Comparison of ENCODE assay signal across 22 cellular contexts in the genomic region with DNA sequence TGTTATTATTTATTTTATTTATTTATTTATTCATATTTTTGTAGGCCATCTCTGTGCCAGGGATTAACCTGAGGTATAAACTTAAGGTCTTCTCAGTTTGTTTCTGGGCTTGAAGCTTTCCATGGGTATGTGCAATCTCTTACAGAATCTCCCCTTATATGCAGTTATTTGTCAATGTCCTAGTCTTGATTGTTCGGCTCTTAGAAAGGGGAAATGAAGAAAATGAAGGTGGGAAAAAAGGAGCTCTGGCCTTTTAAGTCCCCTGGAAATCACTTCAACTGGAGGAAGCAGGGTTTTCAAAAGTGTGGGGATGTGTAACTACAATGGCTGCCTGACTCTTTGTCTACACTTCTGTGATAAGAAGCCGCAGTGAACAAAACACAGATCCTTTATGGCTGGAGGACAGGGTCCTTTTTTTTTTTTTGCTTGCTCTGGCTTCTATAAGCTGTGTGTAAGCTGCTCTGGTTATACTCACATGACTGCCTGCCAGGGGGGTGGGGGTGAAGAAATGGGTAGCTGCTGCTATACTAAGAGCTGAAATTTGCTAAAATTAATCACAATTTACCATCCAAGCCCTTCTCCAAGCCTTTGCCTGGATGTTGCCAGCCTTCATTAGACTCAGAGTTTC. TPM values are rescaled to one million over a fixed set of nuclear protein-coding genes. Genes with fewer than 3 reads are reported as not detected.
DNase-seq lines count a peak whose midpoint lies in the region; ATAC-seq, FAIRE-seq and TF ChIP-seq lines count a peak whose summit lies in the region.
"Had no signal": no experiment of that assay in that cellular context is flagged by ENCODE, and none has a peak within 500 bp of the region (broad histone marks: within the 10 kb centered on the region; RNA-seq: fewer than 3 reads in every experiment).

No MANE protein-coding gene starts in this region.

- H3K9ac ChIP-seq in endothelial cell of umbilical vein (replicated peaks; ENCODE audit: extremely low read depth, insufficient read depth, low read length) (no peak overlapping the region), trophoblast cell (ENCODE audit: low read length) (no peak overlapping the region)

- H2AFZ ChIP-seq in endothelial cell of umbilical vein (ENCODE audit: low read depth, low read length) (peak overlapping the region; percentile 20), trophoblast cell (ENCODE audit: insufficient read depth, low read length, poor library complexity) (no peak overlapping the region)

- no peak overlapping the region for H3K18ac ChIP-seq in trophoblast cell (ENCODE audit: low read length)

- ATAC-seq in CD4-positive, alpha-beta T cell (ENCODE audit: poor library complexity), result no peak
- ATAC-seq: stimulated activated naive CD8-positive, alpha-beta T cell treated with anti-CD3 and anti-CD28 coated beads, Interleukin-15, amount 100 ng/mL, for 72 hours had no signal

- no peak overlapping the region for H3K27ac Mint-ChIP-seq in CD4-positive, alpha-beta T cell
- no peak overlapping the region for H3K27ac Mint-ChIP-seq in activated T-helper 2 cell treated with anti-CD3 and anti-CD28 coated beads, Interferon-gamma antibody, Interleukin-2, Interleukin-4, amounts not matched to agents 10 μg/mL and 5 μg/mL and 100 μg/mL, durations not matched to agents 14 hours and 24 hours and 36 hours
- H3K27ac Mint-ChIP-seq: activated CD4-positive, alpha-beta T cell treated with anti-CD3 and anti-CD28 coated beads, Interleukin-2, amount 10 ng/mL, durations not matched to agents 7 days and 5 days; H9; stimulated activated naive CD8-positive, alpha-beta T cell treated with anti-CD3 and anti-CD28 coated beads, Interleukin-15, amount 100 ng/mL, for 72 hours had no signal

- H2BK5ac ChIP-seq in trophoblast cell (ENCODE audit: low read depth, low read length, poor library complexity), result no peak overlapping the region

- WGBS in trophoblast cell (ENCODE audit: extremely low coverage, insufficient coverage, insufficient read length), result no CpG with 5 or more reads among the region's 2 CpGs

- H4K8ac ChIP-seq in trophoblast cell (ENCODE audit: low read depth, low read length), result no peak overlapping the region

- TF ChIP-seq POLR2A in endothelial cell of umbilical vein (IDR thresholded peaks at IDR 0.05; ENCODE audit: low read depth, low read length), result no peak

- no peaks in the 10 kb centered on the region for H3K9me1 ChIP-seq in endothelial cell of umbilical vein (replicated peaks; ENCODE audit: control insufficient read depth, extremely low read depth, insufficient read depth, low read length)

- peaks cover 13% of the 10 kb centered on the region for H3K9me3 Mint-ChIP-seq in CD4-positive, alpha-beta T cell
- peaks cover 25% of the 10 kb centered on the region for H3K9me3 Mint-ChIP-seq in activated T-helper 2 cell treated with anti-CD3 and anti-CD28 coated beads, Interferon-gamma antibody, Interleukin-2, Interleukin-4, amounts not matched to agents 10 μg/mL and 5 μg/mL and 100 μg/mL, durations not matched to agents 14 hours and 24 hours and 36 hours

- H4K91ac ChIP-seq in trophoblast cell (ENCODE audit: low read depth, low read length), result no peak overlapping the region

- no peak overlapping the region for H3K4me3 Mint-ChIP-seq in CD4-positive, alpha-beta T cell
- H3K4me3 Mint-ChIP-seq in activated T-helper 2 cell treated with anti-CD3 and anti-CD28 coated beads, Interferon-gamma antibody, Interleukin-2, Interleukin-4, amounts not matched to agents 10 μg/mL and 5 μg/mL and 100 μg/mL, durations not matched to agents 14 hours and 24 hours and 36 hours (ENCODE audit: low read depth), result no peak overlapping the region
- H3K4me3 Mint-ChIP-seq: activated CD4-positive, alpha-beta T cell treated with anti-CD3 and anti-CD28 coated beads, Interleukin-2, amount 10 ng/mL, durations not matched to agents 7 days and 5 days; central memory CD8-positive, alpha-beta T cell; H9; stimulated activated naive CD8-positive, alpha-beta T cell treated with anti-CD3 and anti-CD28 coated beads, Interleukin-15, amount 100 ng/mL, for 72 hours had no signal

- intact Hi-C loops in endothelial cell of umbilical vein (cut with micrococcal nuclease), result no loop called here
- intact Hi-C loops in CD4-positive, alpha-beta T cell (cut with DNase I, micrococcal nuclease), result no loop called here
- intact Hi-C loops in activated T-helper 2 cell treated with anti-CD3 and anti-CD28 coated beads, Interferon-gamma antibody, Interleukin-2, Interleukin-4, amounts not matched to agents 10 μg/mL and 5 μg/mL and 100 μg/mL, durations not matched to agents 14 hours and 24 hours and 36 hours (cut with micrococcal nuclease), result no loop called here

- no peak overlapping the region for H4K12ac ChIP-seq in trophoblast cell (ENCODE audit: low read depth, low read length)

- H3K36me3 ChIP-seq in endothelial cell of umbilical vein (ENCODE audit: control insufficient read depth in 2 of 2, extremely low read depth in 1 of 2, insufficient read depth in 2 of 2, low read length in 2 of 2), result no peaks in the 10 kb centered on the region
- no peaks in the 10 kb centered on the region for H3K36me3 ChIP-seq in trophoblast cell (ENCODE audit: control insufficient read depth in 1 of 2, insufficient read depth in 2 of 2, low read length in 2 of 2)

- H3K4me1 Mint-ChIP-seq in CD4-positive, alpha-beta T cell (ENCODE audit: low read depth), result no peaks in the 10 kb centered on the region
- H3K4me1 Mint-ChIP-seq in activated T-helper 2 cell treated with anti-CD3 and anti-CD28 coated beads, Interferon-gamma antibody, Interleukin-2, Interleukin-4, amounts not matched to agents 10 μg/mL and 5 μg/mL and 100 μg/mL, durations not matched to agents 14 hours and 24 hours and 36 hours (ENCODE audit: low read depth), result peaks cover 3% of the 10 kb centered on the region
- H3K4me1 Mint-ChIP-seq: central memory CD8-positive, alpha-beta T cell; H9; stimulated activated naive CD8-positive, alpha-beta T cell treated with anti-CD3 and anti-CD28 coated beads, Interleukin-15, amount 100 ng/mL, for 72 hours had no signal

- no peaks in the 10 kb centered on the region for H3K27me3 Mint-ChIP-seq in CD4-positive, alpha-beta T cell
- no peaks in the 10 kb centered on the region for H3K27me3 Mint-ChIP-seq in activated T-helper 2 cell treated with anti-CD3 and anti-CD28 coated beads, Interferon-gamma antibody, Interleukin-2, Interleukin-4, amounts not matched to agents 10 μg/mL and 5 μg/mL and 100 μg/mL, durations not matched to agents 14 hours and 24 hours and 36 hours (ENCODE audit: low read depth)
- H3K27me3 Mint-ChIP-seq: activated CD4-positive, alpha-beta T cell treated with anti-CD3 and anti-CD28 coated beads, Interleukin-2, amount 10 ng/mL, durations not matched to agents 7 days and 5 days; central memory CD8-positive, alpha-beta T cell; stimulated activated naive CD8-positive, alpha-beta T cell treated with anti-CD3 and anti-CD28 coated beads, Interleukin-15, amount 100 ng/mL, for 72 hours had no signal

- no peaks in the 10 kb centered on the region for H4K20me1 ChIP-seq in endothelial cell of umbilical vein (replicated peaks; ENCODE audit: control insufficient read depth, extremely low read depth, insufficient read depth, low read length)

- H3K27ac ChIP-seq in endothelial cell of umbilical vein (ENCODE audit: insufficient read depth, low read depth, low read length) (no peak overlapping the region), trophoblast cell (ENCODE audit: low read depth, low read length) (peak overlapping the region; percentile 11)
- H3K27ac ChIP-seq in CD4-positive, alpha-beta T cell (ENCODE audit: low read depth, low read length), result no peak overlapping the region
- H3K27ac ChIP-seq: left ventricle myocardium inferior had no signal

- no peak overlapping the region for H3K4ac ChIP-seq in trophoblast cell (ENCODE audit: low read depth, low read length)

- H3K4me3 ChIP-seq in endothelial cell of umbilical vein (replicated peaks in 1 of 3; ENCODE audit: insufficient read depth in 1 of 3, low read depth in 1 of 3, low read length in 3 of 3), result no peak overlapping the region
- no peak overlapping the region for H3K4me3 ChIP-seq in trophoblast cell (ENCODE audit: low read depth, low read length)
- H3K4me3 ChIP-seq: left ventricle myocardium inferior had no signal

- no TSS peak for BruUV-seq in endothelial cell of umbilical vein (replicated peaks; lab: Mats Ljungman, UMichigan)

- CTCF ChIA-PET in endothelial cell of umbilical vein (lab: Charles Lee), result interaction anchor here (1.3 to 1.6 kb wide), 2 partner anchors 9 to 24 kb away, joined by 4 read pairs; no protein-coding TSS in a partner anchor
- CTCF ChIA-PET in CD4-positive, alpha-beta T cell (lab: Charles Lee), result no interaction called here

- H3K4me2 ChIP-seq in endothelial cell of umbilical vein (ENCODE audit: insufficient read depth, low read length) (no peak overlapping the region), trophoblast cell (ENCODE audit: low read length) (no peak overlapping the region)

- H3K4me1 ChIP-seq in endothelial cell of umbilical vein (ENCODE audit: control insufficient read depth, extremely low read depth, insufficient read depth, low read length), result no peaks in the 10 kb centered on the region
- peaks cover 0 to 3% of the 10 kb centered on the region in 2 experiments for H3K4me1 ChIP-seq in trophoblast cell (ENCODE audit: control insufficient read depth in 1 of 2, insufficient read depth in 2 of 2, low read length in 2 of 2)
- H3K4me1 ChIP-seq: left ventricle myocardium inferior had no signal

- TF ChIP-seq CTCF in endothelial cell of umbilical vein (IDR thresholded peaks at IDR 0.05; ENCODE audit: extremely low read depth in 1 of 2, insufficient read depth in 1 of 2, low read depth in 1 of 2, low read length in 2 of 2), result no peak
- no peak for TF ChIP-seq CTCF in CD4-positive, alpha-beta T cell (IDR thresholded peaks at IDR 0.05)

- H2AK5ac ChIP-seq in trophoblast cell (ENCODE audit: low read length), result no peak overlapping the region

- DNase-seq in GF-D8 (lab: John Stamatoyannopoulos, UW) (peak; percentile 25), OCI-M1 (lab: John Stamatoyannopoulos, UW) (peak; percentile 10), endothelial cell of umbilical vein (ENCODE audit: low read depth, low spot score) (no peak), trophoblast cell (no peak), AG08396 (ENCODE audit: low spot score) (no peak)
- no peak for DNase-seq in CD4-positive, alpha-beta T cell
- DNase-seq in activated CD8-positive, alpha-beta memory T cell treated with anti-CD3 and anti-CD28 coated beads, Interleukin-2, amount 50 U/mL, for 4 hours, result no peak
- no peak for DNase-seq in activated T-helper 2 cell treated with anti-CD3 and anti-CD28 coated beads, Interferon-gamma antibody, Interleukin-2, Interleukin-4, amounts not matched to agents 10 μg/mL and 5 μg/mL and 100 μg/mL, durations not matched to agents 14 hours and 24 hours and 36 hours (ENCODE audit: low spot score)
- DNase-seq: activated CD4-positive, alpha-beta T cell treated with anti-CD3 and anti-CD28 coated beads, Interleukin-2, amount 10 ng/mL, durations not matched to agents 7 days and 5 days; activated T-cell treated with anti-CD3 and anti-CD28 coated beads for 4 hours; Calu3; H9; left ventricle myocardium inferior; NCI-H187; posterior cingulate gyrus; stimulated activated CD4-positive, alpha-beta T cell treated with anti-CD3 and anti-CD28 coated beads, Interleukin-12 subunit alpha, Interleukin-12 subunit beta, amount 100 ng/mL, for 4 hours; stimulated activated naive CD8-positive, alpha-beta T cell treated with anti-CD3 and anti-CD28 coated beads, Interleukin-15, amount 100 ng/mL, for 72 hours had no signal

- H3K23ac ChIP-seq in trophoblast cell (ENCODE audit: low read length), result no peak overlapping the region

- no peak overlapping the region for H2BK120ac ChIP-seq in trophoblast cell (ENCODE audit: insufficient read depth, low read length, poor library complexity)

- H3K79me2 ChIP-seq in endothelial cell of umbilical vein (ENCODE audit: control insufficient read depth, insufficient read depth, low read length) (no peaks in the 10 kb centered on the region), trophoblast cell (ENCODE audit: control insufficient read depth, insufficient read depth, low read length, poor library complexity) (no peaks in the 10 kb centered on the region)

- no peak overlapping the region for H3K14ac ChIP-seq in trophoblast cell (ENCODE audit: low read length)

- H2BK12ac ChIP-seq in trophoblast cell (ENCODE audit: low read length), result no peak overlapping the region

- no peaks in the 10 kb centered on the region for H3K79me1 ChIP-seq in trophoblast cell (ENCODE audit: low read length)

- H3K27me3 ChIP-seq in endothelial cell of umbilical vein (ENCODE audit: control insufficient read depth in 2 of 2, insufficient read depth in 2 of 2, low read length in 2 of 2) (no peaks in the 10 kb centered on the region), trophoblast cell (ENCODE audit: insufficient read depth, low read length) (no peaks in the 10 kb centered on the region)
- no peaks in the 10 kb centered on the region for H3K27me3 ChIP-seq in CD4-positive, alpha-beta T cell (ENCODE audit: control insufficient read depth, insufficient read depth, low read length)

- no peaks in the 10 kb centered on the region for H3K9me3 ChIP-seq in endothelial cell of umbilical vein (replicated peaks; ENCODE audit: control insufficient read depth, insufficient read depth, low read length)
- H3K9me3 ChIP-seq in trophoblast cell (ENCODE audit: insufficient read depth, low read depth, low read length), result no peaks in the 10 kb centered on the region
- peaks cover 5% of the 10 kb centered on the region for H3K9me3 ChIP-seq in CD4-positive, alpha-beta T cell (ENCODE audit: control insufficient read depth, low read length)

- POLR2A ChIA-PET in endothelial cell of umbilical vein (lab: Charles Lee), result no interaction called here
- POLR2A ChIA-PET in CD4-positive, alpha-beta T cell (lab: Charles Lee), result no interaction called here

- peaks cover 44% of the 10 kb centered on the region for H3K36me3 Mint-ChIP-seq in CD4-positive, alpha-beta T cell (ENCODE audit: low read depth)
- H3K36me3 Mint-ChIP-seq in activated T-helper 2 cell treated with anti-CD3 and anti-CD28 coated beads, Interferon-gamma antibody, Interleukin-2, Interleukin-4, amounts not matched to agents 10 μg/mL and 5 μg/mL and 100 μg/mL, durations not matched to agents 14 hours and 24 hours and 36 hours (ENCODE audit: low read depth), result peaks cover 40% of the 10 kb centered on the region

- no peak for FAIRE-seq in endothelial cell of umbilical vein (lab: Jason Lieb, UNC)
- FAIRE-seq: frontal cortex, TTC549 had no signal

- dilution Hi-C loops in endothelial cell of umbilical vein (cut with MboI; ENCODE audit: extremely low pct_ligation_motif_present, low sequenced_read_pairs), result no loop called here

RNA-seq across cellular contexts. Expression of gene CENPP, which starts 33.7 kb away (rescaled TPM):
- total RNA-seq in endothelial cell of umbilical vein, result 8.7 and 12.0 TPM in 2 replicates
- polyA plus RNA-seq in endothelial cell of umbilical vein, result 1.2 and 1.3 TPM in 2 replicates
- polyA plus RNA-seq in endothelial cell of umbilical vein (2011; cell fraction: cytosol; rRNA removed), result 2.7 and 3.7 TPM in 2 replicates
- 2.2 and 3.7 TPM in 2 replicates for polyA plus RNA-seq in endothelial cell of umbilical vein (2011; cell fraction: nucleus; rRNA removed)
- polyA plus RNA-seq in endothelial cell of umbilical vein (2012), result 3.3 and 10.0 TPM in 2 replicates
- 1.2 and 1.4 TPM in 2 replicates for polyA minus RNA-seq in endothelial cell of umbilical vein
- polyA minus RNA-seq in endothelial cell of umbilical vein (2011; cell fraction: cytosol; rRNA and poly(A)+ RNA removed), result 4.8 TPM
- polyA minus RNA-seq in endothelial cell of umbilical vein (2011; cell fraction: nucleus; rRNA and poly(A)+ RNA removed), result 7.3 and 12.5 TPM in 2 replicates
- polyA plus RNA-seq in trophoblast cell (2013), result 9.6 and 9.7 TPM in 2 replicates
- 1 to 10 TPM; 4.8 TPM for total RNA-seq in CD4-positive, alpha-beta T cell
- total RNA-seq in activated T-helper 2 cell treated with anti-CD3 and anti-CD28 coated beads, Interferon-gamma antibody, Interleukin-2, Interleukin-4, amounts not matched to agents 10 μg/mL and 5 μg/mL and 100 μg/mL, durations not matched to agents 14 hours and 24 hours and 36 hours, result 19.2 and 21.0 TPM in 2 replicates

RNA-seq across cellular contexts. Expression of gene NOL8, which starts 34.3 kb away (rescaled TPM):
- total RNA-seq in endothelial cell of umbilical vein, result 36.1 and 41.6 TPM in 2 replicates
- polyA plus RNA-seq in endothelial cell of umbilical vein, result 5.1 and 5.6 TPM in 2 replicates
- polyA plus RNA-seq in endothelial cell of umbilical vein (2011; cell fraction: cytosol; rRNA removed), result 8.6 and 9.1 TPM in 2 replicates
- polyA plus RNA-seq in endothelial cell of umbilical vein (2011; cell fraction: nucleus; rRNA removed), result 36.4 and 53.0 TPM in 2 replicates
- 27.1 and 39.0 TPM in 2 replicates for polyA plus RNA-seq in endothelial cell of umbilical vein (2012)
- polyA minus RNA-seq in endothelial cell of umbilical vein, result 25.4 and 27.6 TPM in 2 replicates
- polyA minus RNA-seq in endothelial cell of umbilical vein (2011; cell fraction: cytosol; rRNA and poly(A)+ RNA removed), result 26.7 TPM
- 35.3 and 54.0 TPM in 2 replicates for polyA minus RNA-seq in endothelial cell of umbilical vein (2011; cell fraction: nucleus; rRNA and poly(A)+ RNA removed)
- polyA plus RNA-seq in trophoblast cell (2013), result 25.1 and 25.8 TPM in 2 replicates
- total RNA-seq in CD4-positive, alpha-beta T cell, result 10 to 100 TPM; 55.9 to 65.7 TPM
- total RNA-seq in activated T-helper 2 cell treated with anti-CD3 and anti-CD28 coated beads, Interferon-gamma antibody, Interleukin-2, Interleukin-4, amounts not matched to agents 10 μg/mL and 5 μg/mL and 100 μg/mL, durations not matched to agents 14 hours and 24 hours and 36 hours, result 73.2 and 75.5 TPM in 2 replicates

RNA-seq across cellular contexts. Expression of gene OGN, which starts 44.9 kb away (rescaled TPM):
- not detected in 2 replicates for total RNA-seq in endothelial cell of umbilical vein
- polyA plus RNA-seq in endothelial cell of umbilical vein, result not detected in 2 replicates
- polyA plus RNA-seq in endothelial cell of umbilical vein (2011; cell fraction: cytosol; rRNA removed), result not detected in 2 replicates
- polyA plus RNA-seq in endothelial cell of umbilical vein (2011; cell fraction: nucleus; rRNA removed), result not detected in 2 replicates
- not detected in 2 replicates for polyA plus RNA-seq in endothelial cell of umbilical vein (2012)
- polyA minus RNA-seq in endothelial cell of umbilical vein, result not detected in 2 replicates
- polyA minus RNA-seq in endothelial cell of umbilical vein (2011; cell fraction: cytosol; rRNA and poly(A)+ RNA removed), result not detected
- polyA minus RNA-seq in endothelial cell of umbilical vein (2011; cell fraction: nucleus; rRNA and poly(A)+ RNA removed), result not detected in 2 replicates
- not detected in 2 replicates for polyA plus RNA-seq in trophoblast cell (2013)
- total RNA-seq in CD4-positive, alpha-beta T cell, result under 1 TPM in 1 of 2 experiments, not detected in 1; 0.11 TPM
- total RNA-seq in activated T-helper 2 cell treated with anti-CD3 and anti-CD28 coated beads, Interferon-gamma antibody, Interleukin-2, Interleukin-4, amounts not matched to agents 10 μg/mL and 5 μg/mL and 100 μg/mL, durations not matched to agents 14 hours and 24 hours and 36 hours, result not detected in 2 replicates
- total RNA-seq: Calu3, H9, LHCN-M2, myocyte had no signal

Comparison
In these comparisons a context has a peak if more than half of its experiments do, and no peak if none do; other contexts are left out.
1. DNase-seq: peak in GF-D8 (single experiment) and OCI-M1 (single experiment); none in endothelial cell of umbilical vein (single experiment), trophoblast cell (0 of 2), CD4-positive, alpha-beta T cell (0 of 10), activated CD8-positive, alpha-beta memory T cell treated with anti-CD3 and anti-CD28 coated beads, Interleukin-2, amount 50 U/mL, for 4 hours (single experiment), AG08396 (single experiment) and activated T-helper 2 cell treated with anti-CD3 and anti-CD28 coated beads, Interferon-gamma antibody, Interleukin-2, Interleukin-4, amounts not matched to agents 10 μg/mL and 5 μg/mL and 100 μg/mL, durations not matched to agents 14 hours and 24 hours and 36 hours (single experiment).